In the genomic region with DNA sequence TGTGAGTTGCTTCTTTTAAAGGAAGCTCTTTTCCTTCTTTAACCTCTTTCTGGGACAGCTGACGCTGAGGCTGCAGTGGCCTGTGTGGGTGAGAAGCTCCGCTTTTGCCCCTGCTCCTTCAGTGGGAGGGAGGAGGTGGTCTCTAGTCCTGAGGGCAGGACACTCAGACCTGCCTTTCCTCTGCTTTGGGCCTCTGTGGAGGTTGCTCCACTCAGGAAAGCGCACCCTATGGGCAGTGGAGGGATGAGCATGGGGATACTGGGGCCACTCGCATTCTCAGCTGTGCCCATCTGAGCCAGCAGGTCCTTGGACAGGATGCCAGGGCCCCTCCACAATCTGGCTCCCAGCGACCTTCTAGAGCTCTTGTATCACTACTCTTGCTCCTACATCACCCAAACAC, we compare ENCODE assay signal across 16 cellular contexts.
A peak's percentile ranks its signal among the peaks of the same experiment; 100 is the strongest.
DNase-seq lines count a peak whose midpoint lies in the region; ATAC-seq and TF ChIP-seq lines count a peak whose summit lies in the region.
"Had no signal": no experiment of that assay in that cellular context is flagged by ENCODE, and none has a peak within 500 bp of the region (broad histone marks: within the 10 kb centered on the region; RNA-seq: fewer than 3 reads in every experiment).

No MANE protein-coding gene starts in this region.

- no peak overlapping the region for H3K4me3 Mint-ChIP-seq in activated CD8-positive, alpha-beta T cell treated with anti-CD3 and anti-CD28 coated beads, Interleukin-2, amount 10 ng/mL, durations not matched to agents 7 days and 5 days
- H3K4me3 Mint-ChIP-seq: CD8-positive, alpha-beta T cell; HFFc6 had no signal

- POLR2A ChIA-PET in activated CD8-positive, alpha-beta T cell treated with anti-CD3 and anti-CD28 coated beads, Interleukin-2, amount 10 ng/mL, durations not matched to agents 7 days and 5 days (lab: Charles Lee), result no interaction called here

- DNase-seq in BE2C, result no peak
- peak; percentile 16 for DNase-seq in coronary artery (ENCODE audit: low spot score)
- peak; percentile 51 for DNase-seq in islet precursor cell
- no peak for DNase-seq in upper lobe of right lung
- no peak for DNase-seq in activated CD8-positive, alpha-beta T cell treated with anti-CD3 and anti-CD28 coated beads, Interleukin-2, amount 10 ng/mL, durations not matched to agents 7 days and 5 days
- DNase-seq: 8988T; Calu3; CD8-positive, alpha-beta T cell; DMS79 treated with DMSO at 0.1 percent for 48 hours; GF-D8; HFFc6 had no signal

- H3K9me3 Mint-ChIP-seq in activated CD8-positive, alpha-beta T cell treated with anti-CD3 and anti-CD28 coated beads, Interleukin-2, amount 10 ng/mL, durations not matched to agents 7 days and 5 days (ENCODE audit: insufficient read depth), result peaks cover 10% of the 10 kb centered on the region

- H3K4me3 ChIP-seq in BE2C (ENCODE audit: low read depth, low read length), result no peak overlapping the region
- no peak overlapping the region for H3K4me3 ChIP-seq in coronary artery
- H3K4me3 ChIP-seq in upper lobe of right lung, result no peak overlapping the region
- H3K4me3 ChIP-seq: BLaER1 treated with 17β-estradiol and CSF1 and Interleukin-3, amounts not matched to agents 10 nM and 100 nM had no signal

- H3K27me3 Mint-ChIP-seq in activated CD8-positive, alpha-beta T cell treated with anti-CD3 and anti-CD28 coated beads, Interleukin-2, amount 10 ng/mL, durations not matched to agents 7 days and 5 days (ENCODE audit: low read depth), result no peaks in the 10 kb centered on the region

- ATAC-seq in upper lobe of right lung, result no peak
- no peak for ATAC-seq in GM21717 (IDR thresholded peaks at IDR 0.05; ENCODE audit: unreplicated experiment)
- no peak for ATAC-seq in HG03571 (IDR thresholded peaks at IDR 0.05; ENCODE audit: unreplicated experiment)
- ATAC-seq in activated CD8-positive, alpha-beta T cell treated with anti-CD3 and anti-CD28 coated beads, Interleukin-2, amount 10 ng/mL, durations not matched to agents 7 days and 5 days, result no peak
- ATAC-seq: CD8-positive, alpha-beta T cell; HCT116 had no signal

- H3K36me3 Mint-ChIP-seq in activated CD8-positive, alpha-beta T cell treated with anti-CD3 and anti-CD28 coated beads, Interleukin-2, amount 10 ng/mL, durations not matched to agents 7 days and 5 days (ENCODE audit: low read depth), result no peaks in the 10 kb centered on the region
- H3K36me3 Mint-ChIP-seq: CD8-positive, alpha-beta T cell had no signal

- H3K9me3 ChIP-seq in BE2C, result no peaks in the 10 kb centered on the region
- H3K9me3 ChIP-seq in upper lobe of right lung, result no peaks in the 10 kb centered on the region

- no peaks in the 10 kb centered on the region for H3K4me1 Mint-ChIP-seq in activated CD8-positive, alpha-beta T cell treated with anti-CD3 and anti-CD28 coated beads, Interleukin-2, amount 10 ng/mL, durations not matched to agents 7 days and 5 days (ENCODE audit: low read depth)

- H3K27me3 ChIP-seq in BE2C, result no peaks in the 10 kb centered on the region
- H3K27me3 ChIP-seq in upper lobe of right lung, result no peaks in the 10 kb centered on the region
- H3K27me3 ChIP-seq: BLaER1 treated with 17β-estradiol and CSF1 and Interleukin-3, amounts not matched to agents 10 nM and 100 nM had no signal

- intact Hi-C loops in upper lobe of right lung (cut with DNase I), result no loop called here

- CTCF ChIA-PET in activated CD8-positive, alpha-beta T cell treated with anti-CD3 and anti-CD28 coated beads, Interleukin-2, amount 10 ng/mL, durations not matched to agents 7 days and 5 days (lab: Charles Lee), result no interaction called here

- H3K36me3 ChIP-seq in BE2C (no peaks in the 10 kb centered on the region), upper lobe of right lung (no peaks in the 10 kb centered on the region)
- H3K36me3 ChIP-seq: BLaER1 treated with 17β-estradiol and CSF1 and Interleukin-3, amounts not matched to agents 10 nM and 100 nM had no signal

- TF ChIP-seq CTCF in BE2C (IDR thresholded peaks at IDR 0.05; ENCODE audit: low read depth, low read length) (peak; percentile 19; the same call in 1 of the 2 replicates), VCaP (conservative IDR thresholded peaks at IDR 0.05) (0 out of 2 replicates have a peak, but pooled peaks have one; percentile 12), coronary artery (IDR thresholded peaks at IDR 0.05) (no peak), upper lobe of right lung (IDR thresholded peaks at IDR 0.05) (no peak)

- no peak overlapping the region for H3K27ac ChIP-seq in VCaP
- no peak overlapping the region for H3K27ac ChIP-seq in coronary artery
- no peak overlapping the region for H3K27ac ChIP-seq in upper lobe of right lung
- H3K27ac ChIP-seq: BLaER1 treated with 17β-estradiol and CSF1 and Interleukin-3, amounts not matched to agents 10 nM and 100 nM had no signal

- H3K4me1 ChIP-seq in BE2C (peaks cover 3% of the 10 kb centered on the region), upper lobe of right lung (no peaks in the 10 kb centered on the region)

- no peak overlapping the region for H3K27ac Mint-ChIP-seq in activated CD8-positive, alpha-beta T cell treated with anti-CD3 and anti-CD28 coated beads, Interleukin-2, amount 10 ng/mL, durations not matched to agents 7 days and 5 days
- H3K27ac Mint-ChIP-seq: CD8-positive, alpha-beta T cell; HFFc6 had no signal

Comparison
In these comparisons a context has a peak if more than half of its experiments do, and no peak if none do; other contexts are left out.
1. DNase-seq: peak in coronary artery (single experiment) and islet precursor cell (single experiment); none in BE2C (single experiment), upper lobe of right lung (single experiment) and activated CD8-positive, alpha-beta T cell treated with anti-CD3 and anti-CD28 coated beads, Interleukin-2, amount 10 ng/mL, durations not matched to agents 7 days and 5 days (single experiment).
2. CTCF ChIP-seq: peak in BE2C (single experiment) and VCaP (single experiment); none in coronary artery (single experiment) and upper lobe of right lung (single experiment).